22 cellular contexts compared by ENCODE assay signal in genomic region chr6:158860279-158860865, GRCh38.
"Had no signal": no experiment of that assay in that cellular context is flagged by ENCODE, and none has a peak within 500 bp of the region (broad histone marks: within the 10 kb centered on the region; RNA-seq: fewer than 3 reads in every experiment).

No MANE protein-coding gene starts in this region.

- H3K4me1 ChIP-seq: SJCRH30 had no signal

- H3K27me3 ChIP-seq: Peyer's patch had no signal

- FAIRE-seq: bronchial epithelial cell had no signal

- H3K4me3 ChIP-seq: Peyer's patch, SJCRH30 had no signal

- DNase-seq: activated CD4-positive, alpha-beta T cell treated with anti-CD3 and anti-CD28 coated beads for 48 hours; activated CD4-positive, alpha-beta T cell treated with anti-CD3 and anti-CD28 coated beads, Interleukin-2, amount 50 U/mL, for 4 hours; activated CD4-positive, CD25-positive, alpha-beta regulatory T cell treated with anti-CD3 and anti-CD28 coated beads, Interleukin-2, amount 50 U/mL, for 72 hours; activated CD8-positive, alpha-beta memory T cell treated with anti-CD3 and anti-CD28 coated beads, Interleukin-2, amount 50 U/mL, for 48 hours; activated CD8-positive, alpha-beta T cell treated with anti-CD3 and anti-CD28 coated beads, Interleukin-2, amount 10 ng/mL, durations not matched to agents 7 days and 5 days; activated T-cell treated with anti-CD3 and anti-CD28 coated beads, Interleukin-2, amount 50 U/mL, for 1 hour; aorta; MM.1S; NCI-H1105 treated with DMSO at 0.1 percent for 48 hours; NCI-H1436 treated with DMSO at 0.1 percent for 48 hours; NCI-H187; NCI-H2081; NCI-H510A treated with DMSO at 0.1 percent for 48 hours; NCI-H69; NK-92 treated with Interleukin-12 subunit alpha and Interleukin-12 subunit beta, amount 100 ng/mL, for 24 hours; OCI-M1; Peyer's patch; Right ventricle myocardium superior; SJCRH30 had no signal

- H3K27ac ChIP-seq: RWPE1, SJCRH30 had no signal

- H3K9me3 ChIP-seq: Peyer's patch, SJCRH30 had no signal

- H3K36me3 ChIP-seq: Peyer's patch, SJCRH30 had no signal

- ATAC-seq: activated CD8-positive, alpha-beta T cell treated with anti-CD3 and anti-CD28 coated beads, Interleukin-2, amount 10 ng/mL, durations not matched to agents 7 days and 5 days; WTC11 had no signal
